In genomic region chr11:27506200-27507182, GRCh38 we compare ENCODE assay signal across 8 cellular contexts. TPM values are rescaled to one million over a fixed set of nuclear protein-coding genes. Genes with fewer than 3 reads are reported as not detected.
DNase-seq lines count a peak whose midpoint lies in the region; FAIRE-seq and TF ChIP-seq lines count a peak whose summit lies in the region.

Gene LIN7C, minus strand, starts transcription at chr11:27506769. Its CDS starts 17 bp downstream, at chr11:27506752.

- H2AFZ ChIP-seq in MM.1S (ENCODE audit: low read length): peak within 1 kb of the TSS; percentile 95

- H3K27ac ChIP-seq in MM.1S (ENCODE audit: low read length): peak within 1 kb of the TSS; percentile 87
- H3K27ac ChIP-seq in neutrophil: peak within 1 kb of the TSS; percentile 74
- H3K27ac ChIP-seq in substantia nigra (ENCODE audit: low read depth, low read length, poor library complexity, severe bottlenecking): peak within 1 kb of the TSS; percentile 58

- DNase-seq in GDM1 (lab: John Stamatoyannopoulos, UW) (peak; percentile 89), HAP-1 (ENCODE audit: low spot score in 2 of 2) (peak; percentile 95 to 98), MM.1S (peak; percentile 95), SIG-M5 treated with dmso at 0.1 percent for 504 hours (lab: John Stamatoyannopoulos, UW; ENCODE audit: unreplicated experiment) (peak; percentile 95), frontal cortex (ENCODE audit: low spot score in 2 of 2) (peak; percentile 59 to 87), substantia nigra (lab: John Stamatoyannopoulos, UW) (peak; percentile 53 to 98 (median 90))
- DNase-seq in activated gamma-delta T cell treated with anti-CD3 and anti-CD28 coated beads, Interleukin-2, amount 50 U/mL, for 16 hours (ENCODE audit: low read depth): peak; percentile 98

- no peaks in the 10 kb centered on the region for H3K9me2 ChIP-seq in MM.1S (replicated peaks; ENCODE audit: insufficient read depth, low read length)

- H3K79me2 ChIP-seq in MM.1S (ENCODE audit: low read length): peaks cover 52% of the 10 kb centered on the region

- FAIRE-seq in frontal cortex (lab: Jason Lieb, UNC): no peak

- TF ChIP-seq CTCF in MM.1S (IDR thresholded peaks at IDR 0.05; ENCODE audit: low read length) (peak; percentile 22), neutrophil (IDR thresholded peaks at IDR 0.05) (peak; percentile 49)

- no peaks in the 10 kb centered on the region for H3K27me3 ChIP-seq in HAP-1 (ENCODE audit: low read depth)
- no peaks in the 10 kb centered on the region for H3K27me3 ChIP-seq in MM.1S (replicated peaks; ENCODE audit: insufficient read depth, low read length)
- H3K27me3 ChIP-seq in neutrophil: no peaks in the 10 kb centered on the region

- H3K4me2 ChIP-seq in MM.1S (ENCODE audit: low read depth, low read length): peak within 1 kb of the TSS; percentile 90

- peak within 1 kb of the TSS; percentile 78 for H3K4me3 ChIP-seq in HAP-1
- H3K4me3 ChIP-seq in MM.1S (ENCODE audit: low read length): peak within 1 kb of the TSS; percentile 95
- H3K4me3 ChIP-seq in neutrophil (ENCODE audit: low read depth in 1 of 2, low read length in 1 of 2): peak within 1 kb of the TSS; percentile 77 to 97

- 0 out of 2 replicates have a peak, but pooled peaks cover 10% of the 10 kb centered on the region for H3F3A ChIP-seq in MM.1S (ENCODE audit: insufficient read depth, low read length)

- peak within 1 kb of the TSS; percentile 90 for H3K9ac ChIP-seq in MM.1S (ENCODE audit: low read length)

- no peaks in the 10 kb centered on the region for H3K9me3 ChIP-seq in HAP-1
- H3K9me3 ChIP-seq in MM.1S (replicated peaks; ENCODE audit: insufficient read depth, low read length): no peaks in the 10 kb centered on the region
- no peaks in the 10 kb centered on the region for H3K9me3 ChIP-seq in neutrophil

- peaks cover 13% of the 10 kb centered on the region for H3K36me3 ChIP-seq in HAP-1 (replicated peaks)
- H3K36me3 ChIP-seq in MM.1S (replicated peaks; ENCODE audit: insufficient read depth, low read length): no peaks in the 10 kb centered on the region; the same call in 1 of the 2 replicates
- H3K36me3 ChIP-seq in neutrophil: peaks cover under 1% of the 10 kb centered on the region

- H3K4me1 ChIP-seq in HAP-1 (peaks cover 13% of the 10 kb centered on the region), MM.1S (ENCODE audit: low read length) (peaks cover 9% of the 10 kb centered on the region; the same call in 1 of the 2 replicates), neutrophil (ENCODE audit: control insufficient read depth in 1 of 2, insufficient read depth in 1 of 2, low read depth in 1 of 2, low read length in 1 of 2) (peaks cover 18 to 20% of the 10 kb centered on the region in 2 experiments)

- in situ Hi-C loops in HAP-1 (cut with MboI; ENCODE audit: low sequenced_read_pairs): no loop called here

- no peaks in the 10 kb centered on the region for H4K20me1 ChIP-seq in MM.1S (ENCODE audit: insufficient read depth, low read length)

RNA-seq across cellular contexts. Expression of gene LIN7C, which starts in this region (rescaled TPM):
- total RNA-seq in frontal cortex: 342 TPM

Comparison
In these comparisons a context has a peak if more than half of its experiments do, and no peak if none do; other contexts are left out.
1. Peak in every context shown above with its lines: DNase-seq, H3K4me3 ChIP-seq and H3K27ac ChIP-seq.